ENCODE assay signal across 12 cellular contexts in the genomic region with DNA sequence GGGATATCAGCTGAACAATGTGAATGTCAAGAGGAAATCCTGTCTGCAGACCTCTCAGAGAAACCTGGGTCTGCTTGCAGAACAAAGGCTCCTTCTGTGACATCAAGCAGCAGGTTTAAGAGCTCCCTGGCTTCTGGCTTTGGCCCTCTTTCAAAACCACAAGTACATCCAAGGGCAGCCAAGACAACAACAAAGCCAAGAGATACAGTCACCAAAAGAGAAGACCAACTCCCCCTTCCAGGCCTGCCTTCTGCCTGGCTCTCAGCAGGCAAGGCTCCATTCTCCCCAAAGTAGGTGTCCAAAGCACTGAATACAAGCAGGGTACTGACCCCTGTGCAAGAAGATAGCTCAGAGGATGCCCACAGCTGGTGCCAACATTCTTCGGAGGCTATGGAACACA. TPM values are rescaled to one million over a fixed set of nuclear protein-coding genes. Genes with fewer than 3 reads are reported as not detected.
DNase-seq lines count a peak whose midpoint lies in the region; ATAC-seq, FAIRE-seq and TF ChIP-seq lines count a peak whose summit lies in the region.
"Had no signal": no experiment of that assay in that cellular context is flagged by ENCODE, and none has a peak within 500 bp of the region (broad histone marks: within the 10 kb centered on the region; RNA-seq: fewer than 3 reads in every experiment).

No MANE protein-coding gene starts in this region.

- no peaks in the 10 kb centered on the region for H4K20me1 ChIP-seq in fibroblast of lung (ENCODE audit: control insufficient read depth, extremely low read depth, insufficient read depth, low read length)

- H3K4me3 ChIP-seq in fibroblast of lung (replicated peaks in 1 of 4; ENCODE audit: control extremely low read depth in 1 of 4, insufficient read depth in 1 of 4, low read depth in 3 of 4, low read length in 4 of 4) (no peak overlapping the region), pancreas (no peak overlapping the region)

- H3K9me3 ChIP-seq in fibroblast of lung (ENCODE audit: control insufficient read depth, insufficient read depth, low read depth, low read length) (no peaks in the 10 kb centered on the region), pancreas (no peaks in the 10 kb centered on the region)

- WGBS in pancreas, 2 donors, result 87 to 95% methylated on average over 1 of the region's 1 CpG

- H3K27me3 ChIP-seq in fibroblast of lung (ENCODE audit: control insufficient read depth, insufficient read depth, low read length) (no peaks in the 10 kb centered on the region), pancreas (no peaks in the 10 kb centered on the region)

- H3K27ac ChIP-seq in fibroblast of lung (ENCODE audit: insufficient read depth, low read length), result no peak overlapping the region
- no peak overlapping the region for H3K27ac ChIP-seq in pancreas

- intact Hi-C loops in pancreas (cut with DNase I), result no loop called here

- ATAC-seq in pancreas, result peak in 3 of 4 donors; percentile 25 to 38 (median 28)
- no peak for ATAC-seq in GM19324 (IDR thresholded peaks at IDR 0.05; ENCODE audit: low FRiP score, unreplicated experiment)
- no peak for ATAC-seq in HG02571 (IDR thresholded peaks at IDR 0.05; ENCODE audit: unreplicated experiment)
- ATAC-seq: stimulated activated naive CD8-positive, alpha-beta T cell treated with anti-CD3 and anti-CD28 coated beads, Interleukin-15, Interleukin-2, amounts not matched to agents 100 U/mL and 50 U/mL, for 24 hours had no signal

- TF ChIP-seq CTCF in fibroblast of lung (conservative IDR thresholded peaks at IDR 0.05 in 1 of 2, IDR thresholded peaks at IDR 0.05 in 1 of 2; ENCODE audit: low read depth in 1 of 2, low read length in 2 of 2), result no peak
- no peak for TF ChIP-seq CTCF in pancreas (IDR thresholded peaks at IDR 0.05)

- H3K9ac ChIP-seq in fibroblast of lung (ENCODE audit: insufficient read depth, low read length), result no peak overlapping the region

- H3K79me2 ChIP-seq in fibroblast of lung (ENCODE audit: control insufficient read depth, insufficient read depth, low read length), result peaks cover 89% of the 10 kb centered on the region

- peak; percentile 85 for DNase-seq in EH (ENCODE audit: low read depth)
- peak; percentile 97 for DNase-seq in RPMI7951 (ENCODE audit: low read depth)
- peak; percentile 74 to 96 for DNase-seq in fibroblast of lung (ENCODE audit: low read depth in 2 of 2)
- DNase-seq in pancreas, result no peak
- DNase-seq in activated CD8-positive, alpha-beta memory T cell treated with anti-CD3 and anti-CD28 coated beads for 24 hours, result no peak
- no peak for DNase-seq in activated CD4-positive, alpha-beta T cell treated with anti-CD3 and anti-CD28 coated beads for 4 hours
- DNase-seq: activated naive CD8-positive, alpha-beta T cell treated with anti-CD3 and anti-CD28 coated beads, Interleukin-2, amount 10 ng/mL, durations not matched to agents 7 days and 5 days; NCI-H187 treated with DMSO at 0.1 percent for 48 hours; stimulated activated naive CD8-positive, alpha-beta T cell treated with anti-CD3 and anti-CD28 coated beads, Interleukin-15, Interleukin-2, amounts not matched to agents 100 U/mL and 50 U/mL, for 24 hours; T-helper 2 cell had no signal

- no peak overlapping the region for H2AFZ ChIP-seq in fibroblast of lung (ENCODE audit: low read length)

- H3K36me3 ChIP-seq in fibroblast of lung (ENCODE audit: control insufficient read depth, insufficient read depth, low read length) (peaks cover 12% of the 10 kb centered on the region), pancreas (no peaks in the 10 kb centered on the region)

- peaks cover 36% of the 10 kb centered on the region for H3K4me1 ChIP-seq in fibroblast of lung (ENCODE audit: control insufficient read depth, extremely low read depth, insufficient read depth, low read length)
- H3K4me1 ChIP-seq in pancreas, result peaks cover 8 to 9% (median 9%) of the 10 kb centered on the region in 3 donors

- H3K4me2 ChIP-seq in fibroblast of lung (ENCODE audit: extremely low read depth, insufficient read depth, low read length), result peak overlapping the region; percentile 4

- no peak for FAIRE-seq in pancreas (lab: Jason Lieb, UNC)

RNA-seq across cellular contexts. Expression of a gene that starts 11.5 kb away (rescaled TPM):
- 50.1 and 60.0 TPM in 2 replicates for total RNA-seq in RPMI7951 (2014; rRNA removed; shearing (Covaris generic))
- 34.4 and 35.2 TPM in 2 replicates for total RNA-seq in fibroblast of lung
- 12.6 and 19.9 TPM in 2 replicates for polyA plus RNA-seq in fibroblast of lung
- 14.0 and 23.6 TPM in 2 replicates for polyA plus RNA-seq in fibroblast of lung (2012)
- polyA minus RNA-seq in fibroblast of lung (ENCODE audit: low replicate concordance), result 18.0 and 28.1 TPM in 2 replicates
- 1 to 10 TPM; 2.4 to 8.2 (median 4.9) TPM for total RNA-seq in pancreas
- polyA plus RNA-seq in pancreas, result 1 to 10 TPM; 2.6 to 6.1 TPM

Comparison
In these comparisons a context has a peak if more than half of its experiments do, and no peak if none do; other contexts are left out.
1. DNase-seq: peak in EH (single experiment), RPMI7951 (single experiment) and fibroblast of lung (2 of 2); none in pancreas (0 of 6), activated CD8-positive, alpha-beta memory T cell treated with anti-CD3 and anti-CD28 coated beads for 24 hours (single experiment) and activated CD4-positive, alpha-beta T cell treated with anti-CD3 and anti-CD28 coated beads for 4 hours (0 of 2).
2. ATAC-seq: peak in pancreas (3 of 4); none in GM19324 (single experiment) and HG02571 (single experiment).